In genomic region chr1:45339694-45340558, GRCh38 we compare ENCODE assay signal across 8 cellular contexts. TPM values are rescaled to one million over a fixed set of nuclear protein-coding genes. Genes with fewer than 3 reads are reported as not detected.
DNase-seq lines count a peak whose midpoint lies in the region; TF ChIP-seq lines count a peak whose summit lies in the region.

Gene MUTYH, minus strand, starts transcription at chr1:45340440. Its CDS starts 5,935 bp downstream, at chr1:45334505.
Gene TOE1, plus strand, starts transcription at chr1:45340170. Its CDS starts 83 bp downstream, at chr1:45340253.

- TF ChIP-seq POLR2A in esophagus squamous epithelium (IDR thresholded peaks at IDR 0.05), result peak in 3 of 4 donors; percentile 7 to 76 (median 60)

- H3K9me3 ChIP-seq in DOHH2 (ENCODE audit: control insufficient read depth, insufficient read depth, low read length) (peaks cover 5% of the 10 kb centered on the region; the same call in 1 of the 2 replicates), GM23248 (ENCODE audit: low read depth) (no peaks in the 10 kb centered on the region), esophagus squamous epithelium (no peaks in the 10 kb centered on the region), muscle layer of duodenum (ENCODE audit: control insufficient read depth in 1 of 2, low read length in 2 of 2) (no peaks in the 10 kb centered on the region)

- TF ChIP-seq CTCF in DOHH2 (IDR thresholded peaks at IDR 0.05; ENCODE audit: low read depth, low read length, poor library complexity, severe bottlenecking), result no peak
- peak in 1 of 6 experiments; percentile 8 for TF ChIP-seq CTCF in esophagus squamous epithelium (IDR thresholded peaks at IDR 0.05)

- H3K27ac ChIP-seq in DOHH2 (ENCODE audit: low read depth, low read length), result peak within 1 kb of the TSS; percentile 87
- peak within 1 kb of the TSS; percentile 91 for H3K27ac ChIP-seq in GM23248
- H3K27ac ChIP-seq in esophagus squamous epithelium, result peak within 1 kb of the TSS; percentile 92 to 98 (median 96)
- H3K27ac ChIP-seq in muscle layer of duodenum (ENCODE audit: low read length), result peak within 1 kb of the TSS; percentile 99

- peaks cover 54% of the 10 kb centered on the region for H3K79me2 ChIP-seq in DOHH2 (ENCODE audit: control insufficient read depth, low read length)
- peaks cover 54% of the 10 kb centered on the region for H3K79me2 ChIP-seq in GM23248 (ENCODE audit: insufficient read depth)

- peak within 1 kb of the TSS; percentile 88 for H3K4me3 ChIP-seq in DOHH2 (ENCODE audit: low read length)
- H3K4me3 ChIP-seq in GM23248, result peak within 1 kb of the TSS; percentile 81
- peak within 1 kb of the TSS; percentile 68 to 91 (median 78) for H3K4me3 ChIP-seq in esophagus squamous epithelium
- H3K4me3 ChIP-seq in muscle layer of duodenum (ENCODE audit: low read depth in 1 of 2, low read length in 2 of 2), result peak within 1 kb of the TSS; percentile 83 to 96

- H3K9ac ChIP-seq in GM23248, result peak within 1 kb of the TSS; percentile 89

- H3K36me3 ChIP-seq in DOHH2 (ENCODE audit: control insufficient read depth, low read length), result peaks cover 72% of the 10 kb centered on the region
- H3K36me3 ChIP-seq in GM23248 (ENCODE audit: low read depth), result peaks cover 20% of the 10 kb centered on the region; the same call in 1 of the 2 replicates
- peaks cover 28 to 33% (median 30%) of the 10 kb centered on the region in 3 donors for H3K36me3 ChIP-seq in esophagus squamous epithelium
- H3K36me3 ChIP-seq in muscle layer of duodenum (ENCODE audit: control insufficient read depth in 1 of 2, insufficient read depth in 2 of 2, low read length in 2 of 2), result peaks cover 32 to 33% of the 10 kb centered on the region in 2 donors

- WGBS in GM23248 (ENCODE audit: low coverage in 1 of 2, low lambda C conversion rate in 2 of 2, missing lambda C conversion rate in 2 of 2), 2 experiments, result 2% methylated on average over 51 to 74 of the region's 74 CpGs
- WGBS in esophagus squamous epithelium, 2 donors, result 0 to 3% methylated on average over 9 to 15 of the region's 74 CpGs

- H3F3A ChIP-seq in DOHH2 (ENCODE audit: control insufficient read depth, insufficient read depth) (peaks cover 17% of the 10 kb centered on the region; the same call in 1 of the 2 replicates), GM23248 (ENCODE audit: insufficient read depth) (peaks cover 18% of the 10 kb centered on the region)

- intact Hi-C loops in esophagus squamous epithelium (cut with DNase I), result loop anchor here (10.0 kb wide), 1 partner anchor 225 kb away; no protein-coding TSS in a partner anchor

- peak within 1 kb of the TSS; percentile 80 for H2AFZ ChIP-seq in GM23248

- H4K20me1 ChIP-seq in DOHH2 (ENCODE audit: control insufficient read depth, insufficient read depth, low read depth, low read length), result no peaks in the 10 kb centered on the region
- no peaks in the 10 kb centered on the region for H4K20me1 ChIP-seq in GM23248 (ENCODE audit: insufficient read depth)

- H3K4me1 ChIP-seq in DOHH2 (ENCODE audit: control insufficient read depth, low read length) (peaks cover 31% of the 10 kb centered on the region), GM23248 (ENCODE audit: insufficient read depth) (peaks cover 16% of the 10 kb centered on the region), esophagus squamous epithelium (peaks cover 11 to 41% (median 16%) of the 10 kb centered on the region in 3 donors), muscle layer of duodenum (ENCODE audit: control insufficient read depth in 1 of 2, insufficient read depth in 2 of 2, low read length in 2 of 2) (peaks cover 10 to 20% of the 10 kb centered on the region in 2 donors)

- in situ Hi-C loops in GM23248 (cut with MboI), result no loop called here

- H3K27me3 ChIP-seq in DOHH2 (ENCODE audit: control insufficient read depth, low read length), result no peaks in the 10 kb centered on the region
- H3K27me3 ChIP-seq in GM23248 (replicated peaks; ENCODE audit: insufficient read depth), result no peaks in the 10 kb centered on the region
- H3K27me3 ChIP-seq in esophagus squamous epithelium, result no peaks in the 10 kb centered on the region
- no peaks in the 10 kb centered on the region for H3K27me3 ChIP-seq in muscle layer of duodenum (ENCODE audit: low read depth, low read length)

- H3K4me2 ChIP-seq in DOHH2 (ENCODE audit: low read length) (peak within 1 kb of the TSS; percentile 96), GM23248 (ENCODE audit: unreplicated experiment) (peak within 1 kb of the TSS; percentile 80)

- DNase-seq in GM23248 (peak; percentile 98), Kasumi-1 (lab: John Stamatoyannopoulos, UW) (peak; percentile 91 to 93), RKO (ENCODE audit: low spot score) (peak; percentile 94), activated T-helper 1 cell treated with Interleukin-2 at 50 U/mL for 16 hours (ENCODE audit: low read depth) (peak; percentile 90), esophagus squamous epithelium (lab: John Stamatoyannopoulos, UW) (peak; percentile 70)
- DNase-seq in stimulated activated CD8-positive, alpha-beta memory T cell treated with anti-CD3 and anti-CD28 coated beads, Interleukin-7, amount 100 ng/mL, for 24 hours (ENCODE audit: low read depth), result peak; percentile 88

- H3K9me2 ChIP-seq in DOHH2 (replicated peaks; ENCODE audit: control insufficient read depth, low read length) (no peaks in the 10 kb centered on the region), GM23248 (ENCODE audit: insufficient read depth) (no peaks in the 10 kb centered on the region)

RNA-seq across cellular contexts. Expression of gene MUTYH, which starts in this region (rescaled TPM):
- total RNA-seq in GM23248 (2014; rRNA removed; shearing (Covaris generic)), result 14.5 and 15.0 TPM in 2 replicates
- 10.0 and 10.6 TPM in 2 replicates for polyA plus RNA-seq in GM23248 (2016; fragmentation: Nextera tagmentation; extraction: Ambion mirVana)
- total RNA-seq in esophagus squamous epithelium, result 10 to 100 TPM in 3 of 4 donors, 1 to 10 TPM in 1; 8.4 to 23.5 (median 19.1) TPM

RNA-seq across cellular contexts. Expression of gene TOE1, which starts in this region (rescaled TPM):
- 10.4 and 15.3 TPM in 2 replicates for total RNA-seq in GM23248 (2014; rRNA removed; shearing (Covaris generic))
- polyA plus RNA-seq in GM23248 (2016; fragmentation: Nextera tagmentation; extraction: Ambion mirVana), result 8.2 and 8.4 TPM in 2 replicates
- 10 to 100 TPM in 1 of 4 donors, 1 to 10 TPM in 3; 6.4 to 11.4 (median 9.1) TPM for total RNA-seq in esophagus squamous epithelium

Comparison
In these comparisons a context has a peak if more than half of its experiments do, and no peak if none do; other contexts are left out.
1. Peak in every context shown above with its lines: DNase-seq, H3K4me3 ChIP-seq and H3K27ac ChIP-seq.